ENCODE assay signal across 8 cellular contexts in genomic region chr2:134261398-134262131, GRCh38. TPM values are rescaled to one million over a fixed set of nuclear protein-coding genes. Genes with fewer than 3 reads are reported as not detected.
DNase-seq lines count a peak whose midpoint lies in the region; ATAC-seq, FAIRE-seq and TF ChIP-seq lines count a peak whose summit lies in the region.

No MANE protein-coding gene starts in this region.

- H3K27ac ChIP-seq in pancreas = no peak overlapping the region

- ATAC-seq in HG03108 (IDR thresholded peaks at IDR 0.05; ENCODE audit: unreplicated experiment) = peak; percentile 37
- peak; percentile 34 to 72 (median 62) for ATAC-seq in pancreas

- H3K4me3 ChIP-seq in pancreas = no peak overlapping the region

- H3K9me3 ChIP-seq in pancreas = no peaks in the 10 kb centered on the region

- H3K4me1 ChIP-seq in pancreas = peaks cover 5 to 14% (median 9%) of the 10 kb centered on the region in 3 donors

- in situ Hi-C loops in G401 (cut with HindIII; ENCODE audit: low sequenced_read_pairs) = no loop called here

- DNase-seq in SIG-M5 treated with dmso at 0.1 percent for 504 hours (lab: John Stamatoyannopoulos, UW; ENCODE audit: unreplicated experiment) (peak; percentile 6), SIG-M5 (lab: John Stamatoyannopoulos, UW) (no peak), astrocyte of the hippocampus (ENCODE audit: low read depth, low spot score) (peak; percentile 31), pancreas (no peak), NCI-H1105 treated with DMSO at 0.1 percent for 48 hours (lab: John Stamatoyannopoulos, UW) (no peak), G401 (ENCODE audit: low spot score) (no peak), medulla oblongata (ENCODE audit: extremely low spot score) (no peak)

- no peak for TF ChIP-seq CTCF in pancreas (IDR thresholded peaks at IDR 0.05)

- 66 to 70% methylated on average over 6 of the region's 6 CpGs for WGBS in pancreas, 2 donors

- no peak for FAIRE-seq in pancreas (lab: Jason Lieb, UNC)

- no peaks in the 10 kb centered on the region for H3K27me3 ChIP-seq in pancreas

- no peaks in the 10 kb centered on the region for H3K36me3 ChIP-seq in pancreas

- intact Hi-C loops in pancreas (cut with DNase I) = no loop called here

RNA-seq across cellular contexts. Expression of gene MGAT5, which starts 7.7 kb away (rescaled TPM):
- total RNA-seq in pancreas = 10 to 100 TPM; 15.6 to 36.9 (median 20.9) TPM
- polyA plus RNA-seq in pancreas = 1 to 10 TPM; 2.9 to 5.1 TPM
- 0.07 and 0.31 TPM in 2 replicates for total RNA-seq in G401 (2014; rRNA removed; shearing (Covaris generic))

Comparison
In these comparisons a context has a peak if more than half of its experiments do, and no peak if none do; other contexts are left out.
1. DNase-seq: peak in SIG-M5 treated with dmso at 0.1 percent for 504 hours (single experiment) and astrocyte of the hippocampus (single experiment); none in SIG-M5 (single experiment), pancreas (0 of 6), NCI-H1105 treated with DMSO at 0.1 percent for 48 hours (single experiment), G401 (single experiment) and medulla oblongata (single experiment).
2. RNA of gene MGAT5, which starts 7.7 kb away (total RNA-seq): 15.6 to 36.9 TPM in pancreas; 0.07 to 0.31 TPM in G401; every median in the first group is over 10 times any median in the second.